ENCODE assay signal across 21 cellular contexts in the genomic region with DNA sequence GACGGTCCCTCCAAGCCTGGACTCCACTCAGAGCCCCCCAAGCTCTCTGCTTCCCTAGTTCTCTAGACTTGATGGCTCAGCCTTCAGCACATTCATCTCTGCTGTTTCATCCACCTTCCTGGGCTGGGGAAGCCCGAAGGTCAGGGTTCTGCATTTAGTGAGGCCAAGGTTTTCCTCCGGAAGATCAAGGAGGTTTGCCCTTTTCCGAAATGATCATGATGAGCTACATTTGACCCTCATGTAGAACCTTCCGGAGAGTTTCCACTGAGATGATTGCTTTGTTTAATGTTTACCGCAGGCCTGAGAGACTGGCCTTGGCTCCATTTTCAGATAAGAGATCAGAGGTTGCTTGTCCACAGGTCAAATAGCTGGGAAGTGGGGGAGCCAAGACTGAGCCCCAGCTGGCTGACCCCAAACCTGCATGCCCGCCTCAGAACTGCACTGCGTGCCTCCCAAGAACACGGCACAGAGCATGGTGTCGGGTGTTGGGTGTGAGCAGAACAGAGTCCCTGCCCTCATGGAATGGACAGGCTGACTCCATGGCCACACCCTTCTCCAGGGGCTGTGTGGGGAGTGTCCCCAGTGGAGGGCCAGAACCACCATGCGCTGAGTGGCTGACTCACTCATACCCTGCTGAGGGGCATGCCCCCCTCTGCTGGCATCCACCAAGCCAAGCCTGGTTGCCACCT.
A peak's percentile ranks its signal among the peaks of the same experiment; 100 is the strongest.
DNase-seq lines count a peak whose midpoint lies in the region; ATAC-seq, FAIRE-seq and TF ChIP-seq lines count a peak whose summit lies in the region.
"Had no signal": no experiment of that assay in that cellular context is flagged by ENCODE, and none has a peak within 500 bp of the region (broad histone marks: within the 10 kb centered on the region; RNA-seq: fewer than 3 reads in every experiment).

No MANE protein-coding gene starts in this region.

- H3K9me3 ChIP-seq in esophagus (ENCODE audit: control insufficient read depth in 2 of 2, insufficient read depth in 1 of 2, low read depth in 1 of 2, low read length in 1 of 2) (peaks cover 2 to 5% of the 10 kb centered on the region in 2 donors), mucosa of descending colon (no peaks in the 10 kb centered on the region), upper lobe of right lung (no peaks in the 10 kb centered on the region)

- H3K4me1 ChIP-seq in esophagus (ENCODE audit: control insufficient read depth in 2 of 2, insufficient read depth in 2 of 2, low read length in 1 of 2) (peaks cover 5 to 14% of the 10 kb centered on the region in 2 donors), mucosa of descending colon (ENCODE audit: low read depth) (no peaks in the 10 kb centered on the region), upper lobe of right lung (peaks cover 11% of the 10 kb centered on the region)

- H3K27me3 ChIP-seq in esophagus (ENCODE audit: control insufficient read depth in 1 of 2, insufficient read depth in 2 of 2, low read length in 2 of 2) (no peaks in the 10 kb centered on the region), upper lobe of right lung (no peaks in the 10 kb centered on the region)
- H3K27me3 ChIP-seq: dorsolateral prefrontal cortex had no signal

- H3K4me3 ChIP-seq in esophagus (ENCODE audit: low read depth in 1 of 2, low read length in 2 of 2), result no peak overlapping the region
- H3K4me3 ChIP-seq in mucosa of descending colon, result no peak overlapping the region
- H3K4me3 ChIP-seq in upper lobe of right lung, result no peak overlapping the region
- H3K4me3 ChIP-seq: dorsolateral prefrontal cortex had no signal

- TF ChIP-seq CTCF in mucosa of descending colon (IDR thresholded peaks at IDR 0.05), result no peak
- no peak for TF ChIP-seq CTCF in upper lobe of right lung (IDR thresholded peaks at IDR 0.05)

- H3K36me3 ChIP-seq in esophagus (ENCODE audit: control insufficient read depth in 2 of 2, insufficient read depth in 2 of 2, low read length in 1 of 2) (peaks cover 0 to 3% of the 10 kb centered on the region in 2 donors), mucosa of descending colon (ENCODE audit: low read depth) (no peaks in the 10 kb centered on the region), upper lobe of right lung (no peaks in the 10 kb centered on the region)
- H3K36me3 ChIP-seq: WERI-Rb-1 had no signal

- H3K27ac ChIP-seq in esophagus (ENCODE audit: low read depth in 2 of 2, low read length in 1 of 2) (peak overlapping the region; percentile 37 to 83), upper lobe of right lung (peak overlapping the region; percentile 24)
- H3K27ac ChIP-seq: WERI-Rb-1 had no signal

- intact Hi-C loops in left cardiac atrium (cut with DNase I), result no loop called here
- intact Hi-C loops in Right ventricle myocardium inferior (cut with DNase I), result no loop called here
- intact Hi-C loops in mucosa of descending colon (cut with DNase I, micrococcal nuclease), result no loop called here
- intact Hi-C loops in upper lobe of right lung (cut with DNase I), result no loop called here

- FAIRE-seq in GM19239 (lab: Jason Lieb, UNC), result no peak
- FAIRE-seq: astrocyte had no signal

- peak; percentile 18 to 43 for ATAC-seq in left cardiac atrium
- ATAC-seq in Right ventricle myocardium inferior, result no peak
- peak; percentile 53 for ATAC-seq in mucosa of descending colon
- ATAC-seq in upper lobe of right lung, result peak; percentile 47
- no peak for ATAC-seq in GM18873 (IDR thresholded peaks at IDR 0.05; ENCODE audit: low FRiP score, unreplicated experiment)
- ATAC-seq: activated naive CD4-positive, alpha-beta T cell treated with anti-CD3 and anti-CD28 coated beads, Interleukin-2, amount 50 U/mL, for 72 hours had no signal

- DNase-seq in left cardiac atrium (no peak), Right ventricle myocardium inferior (ENCODE audit: missing footprints) (no peak), mucosa of descending colon (no peak), upper lobe of right lung (no peak), GM19239 (ENCODE audit: insufficient read length, low spot score) (no peak), COR-L47 (lab: John Stamatoyannopoulos, UW) (no peak)
- DNase-seq: 8988T; activated CD4-positive, alpha-beta T cell treated with anti-CD3 and anti-CD28 coated beads, Interleukin-2, amount 50 U/mL, for 1 hour; CD8-positive, alpha-beta memory T cell; dorsolateral prefrontal cortex; foreskin fibroblast; NCI-H1105 treated with DMSO at 0.1 percent for 48 hours; NCI-H2029 treated with DMSO at 0.1 percent for 48 hours; NCI-H2227 treated with DMSO at 0.1 percent for 48 hours; NCI-H82; stimulated activated CD8-positive, alpha-beta memory T cell treated with anti-CD3 and anti-CD28 coated beads, Interleukin-4, amount 100 ng/mL, for 48 hours; WERI-Rb-1 had no signal

- WGBS in esophagus, 2 donors, result 83 to 84% methylated on average over 11 of the region's 11 CpGs

Comparison
In these comparisons a context has a peak if more than half of its experiments do, and no peak if none do; other contexts are left out.
1. ATAC-seq: peak in left cardiac atrium (2 of 2), mucosa of descending colon (single experiment) and upper lobe of right lung (single experiment); none in Right ventricle myocardium inferior (single experiment) and GM18873 (single experiment).